ENCODE assay signal across 23 cellular contexts in genomic region chr12:91690521-91690920, GRCh38.
A peak's percentile ranks its signal among the peaks of the same experiment; 100 is the strongest.
DNase-seq lines count a peak whose midpoint lies in the region; ATAC-seq, FAIRE-seq and TF ChIP-seq lines count a peak whose summit lies in the region.
"Had no signal": no experiment of that assay in that cellular context is flagged by ENCODE, and none has a peak within 500 bp of the region (broad histone marks: within the 10 kb centered on the region; RNA-seq: fewer than 3 reads in every experiment).

No MANE protein-coding gene starts in this region.

- 81 to 83% methylated on average over 4 of the region's 4 CpGs for WGBS in pancreas, 2 donors
- WGBS in right cardiac atrium, result 98% methylated on average over 4 of the region's 4 CpGs

- H3K36me3 ChIP-seq in pancreas (no peaks in the 10 kb centered on the region), left ventricle myocardium inferior (no peaks in the 10 kb centered on the region)
- H3K36me3 ChIP-seq: BLaER1 had no signal

- H3K4me1 ChIP-seq in pancreas, result no peaks in the 10 kb centered on the region
- H3K4me1 ChIP-seq in right cardiac atrium (ENCODE audit: control insufficient read depth, insufficient read depth, low read length), result no peaks in the 10 kb centered on the region
- H3K4me1 ChIP-seq in left ventricle myocardium inferior, result no peaks in the 10 kb centered on the region
- H3K4me1 ChIP-seq: Caco-2 had no signal

- DNase-seq in DMS53 (lab: John Stamatoyannopoulos, UW) (peak; percentile 17), DMS53 treated with DMSO at 0.1 percent for 48 hours (lab: John Stamatoyannopoulos, UW; ENCODE audit: unreplicated experiment) (no peak), epithelial cell of proximal tubule (ENCODE audit: low read depth) (peak; percentile 36), pancreas (peak in 2 of 6 donors; percentile 2 to 22), right cardiac atrium (no peak), left ventricle myocardium inferior (no peak)
- DNase-seq: Caco-2; CD4-positive, CD25-positive, alpha-beta regulatory T cell; CD8-positive, alpha-beta T cell; DMS153; DMS79 treated with DMSO at 0.1 percent for 48 hours; GDM1; H9 had no signal

- ATAC-seq in pancreas (peak; percentile 57 to 77 (median 64)), right cardiac atrium (no peak), HG02610 (IDR thresholded peaks at IDR 0.05; ENCODE audit: unreplicated experiment) (no peak), HG03108 (IDR thresholded peaks at IDR 0.05; ENCODE audit: unreplicated experiment) (no peak)
- ATAC-seq: CD8-positive, alpha-beta T cell; GM12878; GM23338; HCT116 had no signal

- no peak for TF ChIP-seq CTCF in epithelial cell of proximal tubule (conservative IDR thresholded peaks at IDR 0.05; ENCODE audit: low read depth, low read length)
- no peak for TF ChIP-seq CTCF in pancreas (IDR thresholded peaks at IDR 0.05)
- TF ChIP-seq CTCF in left ventricle myocardium inferior (IDR thresholded peaks at IDR 0.05; ENCODE audit: borderline replicate concordance), result no peak

- intact Hi-C loops in pancreas (cut with DNase I), result no loop called here
- intact Hi-C loops in right cardiac atrium (cut with DNase I), result no loop called here
- intact Hi-C loops in left ventricle myocardium inferior (cut with micrococcal nuclease), result no loop called here

- no peak overlapping the region for H3K27ac ChIP-seq in pancreas
- no peak overlapping the region for H3K27ac ChIP-seq in right cardiac atrium (ENCODE audit: low read length)
- H3K27ac ChIP-seq in left ventricle myocardium inferior (replicated peaks), result no peak overlapping the region
- H3K27ac ChIP-seq: 22Rv1, BLaER1, C4-2B had no signal

- no peak overlapping the region for H3K4me3 ChIP-seq in epithelial cell of proximal tubule (ENCODE audit: low read depth, low read length)
- no peak overlapping the region for H3K4me3 ChIP-seq in pancreas
- H3K4me3 ChIP-seq in right cardiac atrium (ENCODE audit: low read length), result no peak overlapping the region
- no peak overlapping the region for H3K4me3 ChIP-seq in left ventricle myocardium inferior
- H3K4me3 ChIP-seq: BLaER1, GM12878, GM23338 had no signal

- H3K9me3 ChIP-seq in pancreas, result no peaks in the 10 kb centered on the region
- no peaks in the 10 kb centered on the region for H3K9me3 ChIP-seq in right cardiac atrium (ENCODE audit: control insufficient read depth, low read length)
- H3K9me3 ChIP-seq in left ventricle myocardium inferior (replicated peaks), result peaks cover 3% of the 10 kb centered on the region
- H3K9me3 ChIP-seq: BLaER1, Caco-2 had no signal

- no peak for FAIRE-seq in pancreas (lab: Jason Lieb, UNC)
- FAIRE-seq: A204.1, GM12878, GM19239 had no signal

- no peaks in the 10 kb centered on the region for H3K27me3 ChIP-seq in pancreas
- H3K27me3 ChIP-seq in right cardiac atrium (ENCODE audit: control insufficient read depth, insufficient read depth), result no peaks in the 10 kb centered on the region
- H3K27me3 ChIP-seq in left ventricle myocardium inferior (ENCODE audit: low read depth), result no peaks in the 10 kb centered on the region
- H3K27me3 ChIP-seq: BLaER1 had no signal

Comparison
In these comparisons a context has a peak if more than half of its experiments do, and no peak if none do; other contexts are left out.
1. DNase-seq: peak in DMS53 (single experiment) and epithelial cell of proximal tubule (single experiment); none in DMS53 treated with DMSO at 0.1 percent for 48 hours (single experiment), right cardiac atrium (0 of 3) and left ventricle myocardium inferior (single experiment).
2. ATAC-seq: peak in pancreas (4 of 4); none in right cardiac atrium (0 of 2), HG02610 (single experiment) and HG03108 (single experiment).